Comparison of ENCODE assay signal across 13 cellular contexts in genomic region chr5:88825782-88826110, GRCh38. TPM values are rescaled to one million over a fixed set of nuclear protein-coding genes. Genes with fewer than 3 reads are reported as not detected.
DNase-seq lines count a peak whose midpoint lies in the region; ATAC-seq, FAIRE-seq and TF ChIP-seq lines count a peak whose summit lies in the region.
"Had no signal": no experiment of that assay in that cellular context is flagged by ENCODE, and none has a peak within 500 bp of the region (broad histone marks: within the 10 kb centered on the region; RNA-seq: fewer than 3 reads in every experiment).

No MANE protein-coding gene starts in this region.

- intact Hi-C loops in left ventricle myocardium inferior (cut with micrococcal nuclease): loop anchor here (5.0 kb wide), 1 partner anchor 57 kb away; the partner anchor contains the start of gene MEF2C

- ATAC-seq in T-helper 17 cell (no peak), HG02759 (IDR thresholded peaks at IDR 0.05; ENCODE audit: unreplicated experiment) (no peak), GM18870 (IDR thresholded peaks at IDR 0.05; ENCODE audit: unreplicated experiment) (no peak), GM21717 (IDR thresholded peaks at IDR 0.05; ENCODE audit: unreplicated experiment) (no peak), HG03432 (IDR thresholded peaks at IDR 0.05; ENCODE audit: unreplicated experiment) (no peak)
- no peak for ATAC-seq in stimulated activated naive B cell treated with anti-CD40 and anti-IgM and Interleukin-4, amounts not matched to agents 10 μg/mL and 1 μg/mL and 100 μg/mL, for 72 hours (replicated peaks)

- H3K36me3 ChIP-seq in left ventricle myocardium inferior: peaks cover 13% of the 10 kb centered on the region

- no peak for TF ChIP-seq CTCF in left ventricle myocardium inferior (IDR thresholded peaks at IDR 0.05; ENCODE audit: borderline replicate concordance)

- H3K27me3 Mint-ChIP-seq in T-helper 17 cell: no peaks in the 10 kb centered on the region
- H3K27me3 Mint-ChIP-seq in stimulated activated naive B cell treated with anti-CD40 and anti-IgM and Interleukin-4, amounts not matched to agents 10 μg/mL and 1 μg/mL and 100 μg/mL, for 72 hours: no peaks in the 10 kb centered on the region
- H3K27me3 Mint-ChIP-seq: progenitor cell of endocrine pancreas had no signal

- FAIRE-seq in H54 (lab: Jason Lieb, UNC): peak; percentile 33
- FAIRE-seq: D721Med had no signal

- peak overlapping the region; percentile 48 for H3K4me3 ChIP-seq in left ventricle myocardium inferior

- peaks cover 17% of the 10 kb centered on the region for H3K4me1 Mint-ChIP-seq in T-helper 17 cell
- H3K4me1 Mint-ChIP-seq in stimulated activated naive B cell treated with anti-CD40 and anti-IgM and Interleukin-4, amounts not matched to agents 10 μg/mL and 1 μg/mL and 100 μg/mL, for 72 hours: peaks cover 41 to 77% of the 10 kb centered on the region in 2 donors

- peaks cover 83% of the 10 kb centered on the region for H3K4me1 ChIP-seq in left ventricle myocardium inferior

- H3K9me3 Mint-ChIP-seq in stimulated activated naive B cell treated with anti-CD40 and anti-IgM and Interleukin-4, amounts not matched to agents 10 μg/mL and 1 μg/mL and 100 μg/mL, for 72 hours: peaks cover 0 to 2% of the 10 kb centered on the region in 2 donors
- H3K9me3 Mint-ChIP-seq: H9 had no signal

- H3K27ac ChIP-seq in left ventricle myocardium inferior (replicated peaks): peak overlapping the region; percentile 89

- DNase-seq in H54 (ENCODE audit: insufficient read length, low spot score): no peak
- no peak for DNase-seq in T-helper 17 cell
- no peak for DNase-seq in left ventricle myocardium inferior
- DNase-seq in stimulated activated naive B cell treated with anti-CD40 and anti-IgM and Interleukin-4, amounts not matched to agents 10 μg/mL and 1 μg/mL and 100 μg/mL, for 72 hours: no peak
- DNase-seq: H9, NCI-H2029, SW 1271 had no signal

- no peaks in the 10 kb centered on the region for H3K9me3 ChIP-seq in T-helper 17 cell (ENCODE audit: control insufficient read depth, low read length, poor library complexity, severe bottlenecking)
- no peaks in the 10 kb centered on the region for H3K9me3 ChIP-seq in left ventricle myocardium inferior (replicated peaks)

- H3K27me3 ChIP-seq in left ventricle myocardium inferior (ENCODE audit: low read depth): no peaks in the 10 kb centered on the region

- peak overlapping the region; percentile 65 for H3K27ac Mint-ChIP-seq in T-helper 17 cell
- H3K27ac Mint-ChIP-seq in stimulated activated naive B cell treated with anti-CD40 and anti-IgM and Interleukin-4, amounts not matched to agents 10 μg/mL and 1 μg/mL and 100 μg/mL, for 72 hours: peak overlapping the region; percentile 93
- H3K27ac Mint-ChIP-seq: progenitor cell of endocrine pancreas had no signal

- TF ChIP-seq POLR2A in H54 (IDR thresholded peaks at IDR 0.05; ENCODE audit: low read depth, low read length): no peak

- H3K36me3 Mint-ChIP-seq in T-helper 17 cell (ENCODE audit: low read depth): no peaks in the 10 kb centered on the region
- peaks cover 33 to 46% of the 10 kb centered on the region in 2 donors for H3K36me3 Mint-ChIP-seq in stimulated activated naive B cell treated with anti-CD40 and anti-IgM and Interleukin-4, amounts not matched to agents 10 μg/mL and 1 μg/mL and 100 μg/mL, for 72 hours

- H3K4me3 Mint-ChIP-seq in T-helper 17 cell: peak overlapping the region; percentile 3
- peak overlapping the region; percentile 79 to 83 for H3K4me3 Mint-ChIP-seq in stimulated activated naive B cell treated with anti-CD40 and anti-IgM and Interleukin-4, amounts not matched to agents 10 μg/mL and 1 μg/mL and 100 μg/mL, for 72 hours
- H3K4me3 Mint-ChIP-seq: H9 had no signal

RNA-seq across cellular contexts. Expression of gene MEF2C, which starts 57.2 kb away (rescaled TPM):
- total RNA-seq in T-helper 17 cell (10 to 100 TPM; 10.9 to 11.9 TPM), left ventricle myocardium inferior (54.2 TPM)
